ENCODE assay signal across 8 cellular contexts in the genomic region with DNA sequence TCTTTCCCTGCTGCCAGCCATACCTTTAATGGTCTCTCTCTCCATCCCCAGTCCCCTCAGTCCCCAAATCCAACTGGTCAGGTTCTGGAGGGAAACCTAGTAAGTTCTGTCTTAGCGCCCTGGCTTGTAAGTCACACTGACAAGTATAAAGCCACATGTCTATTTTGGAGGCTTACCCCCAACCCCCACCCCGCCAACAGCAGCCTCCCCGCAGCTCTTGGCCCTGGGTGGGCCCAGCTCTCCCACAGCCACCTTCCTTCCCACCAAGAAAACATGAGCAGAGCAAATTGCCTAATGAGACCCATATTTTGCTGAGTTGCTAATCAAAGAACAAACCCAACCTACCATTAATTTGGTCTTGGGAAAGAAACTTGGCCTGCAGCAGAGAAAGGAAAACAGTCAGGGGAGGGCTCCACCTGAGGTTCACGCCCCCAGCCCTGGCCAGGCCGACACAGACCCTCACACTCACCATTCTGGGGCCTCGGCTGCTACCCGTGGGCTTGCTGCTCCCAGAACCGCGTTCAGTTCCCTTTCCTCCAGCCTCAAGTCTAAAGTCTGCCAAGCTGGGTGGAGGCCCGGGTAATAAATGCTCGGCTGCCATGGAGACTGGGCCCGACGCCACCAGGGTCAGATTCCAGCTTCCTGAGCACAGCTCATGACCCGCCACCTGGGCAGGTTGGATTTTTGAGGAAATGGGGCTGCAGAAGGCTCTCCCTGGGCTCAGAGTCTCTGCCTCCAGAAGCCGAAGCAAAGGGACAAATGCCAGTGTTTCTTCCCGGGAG. TPM values are rescaled to one million over a fixed set of nuclear protein-coding genes. Genes with fewer than 3 reads are reported as not detected.
A peak's percentile ranks its signal among the peaks of the same experiment; 100 is the strongest.
DNase-seq lines count a peak whose midpoint lies in the region; ATAC-seq and TF ChIP-seq lines count a peak whose summit lies in the region.

A gene with protein sequence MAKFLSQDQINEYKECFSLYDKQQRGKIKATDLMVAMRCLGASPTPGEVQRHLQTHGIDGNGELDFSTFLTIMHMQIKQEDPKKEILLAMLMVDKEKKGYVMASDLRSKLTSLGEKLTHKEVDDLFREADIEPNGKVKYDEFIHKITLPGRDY (minus strand): TSS at position 557 of the 782 bp plus-strand sequence. CDS start 85 bp downstream, at position 472.

- H3K4me3 ChIP-seq in lower lobe of right lung, result peak within 1 kb of the TSS; percentile 37
- peak within 1 kb of the TSS; percentile 12 to 19 for H3K4me3 ChIP-seq in vagina

- TF ChIP-seq POLR2A in vagina (IDR thresholded peaks at IDR 0.05), result no peak

- ATAC-seq in lower lobe of right lung (peak; percentile 49 to 62), GM19351 (IDR thresholded peaks at IDR 0.05; ENCODE audit: unreplicated experiment) (no peak)

- H3K36me3 ChIP-seq in lower lobe of right lung (no peaks in the 10 kb centered on the region), vagina (no peaks in the 10 kb centered on the region)

- H3K27ac ChIP-seq in lower lobe of right lung (peak within 1 kb of the TSS; percentile 60), vagina (peak within 1 kb of the TSS; percentile 48)

- H3K4me1 ChIP-seq in lower lobe of right lung (peaks cover 36% of the 10 kb centered on the region), vagina (peaks cover 44% of the 10 kb centered on the region)

- DNase-seq in activated effector memory CD4-positive, alpha-beta T cell treated with anti-CD3 and anti-CD28 coated beads, Interleukin-2, amount 50 U/mL, for 16 hours, result peak; percentile 42
- no peak for DNase-seq in activated effector memory CD4-positive, alpha-beta T cell treated with Interleukin-2 at 50 U/mL for 16 hours
- peak; percentile 65 for DNase-seq in astrocyte of the hippocampus (ENCODE audit: low read depth, low spot score)
- DNase-seq in lower lobe of right lung, result peak; percentile 74
- DNase-seq in vagina (ENCODE audit: extremely low spot score in 2 of 2), result peak in 1 of 2 donors; percentile 88
- DNase-seq in NCI-H128 (lab: John Stamatoyannopoulos, UW; ENCODE audit: unreplicated experiment), result no peak
- DNase-seq in GOT3 (lab: John Stamatoyannopoulos, UW), result no peak

- intact Hi-C loops in lower lobe of right lung (cut with DNase I), result no loop called here
- intact Hi-C loops in vagina (cut with DNase I), result no loop called here

- H3K9me3 ChIP-seq in lower lobe of right lung (no peaks in the 10 kb centered on the region), vagina (no peaks in the 10 kb centered on the region)

- H3K27me3 ChIP-seq in lower lobe of right lung (ENCODE audit: low read depth) (no peaks in the 10 kb centered on the region), vagina (no peaks in the 10 kb centered on the region)

- TF ChIP-seq CTCF in lower lobe of right lung (IDR thresholded peaks at IDR 0.05) (no peak), vagina (IDR thresholded peaks at IDR 0.05) (no peak)

RNA-seq across cellular contexts. Expression of the gene that starts here (rescaled TPM):
- total RNA-seq in lower lobe of right lung, result 7.3 TPM
- 6.1 TPM for total RNA-seq in vagina

Comparison
In these comparisons a context has a peak if more than half of its experiments do, and no peak if none do; other contexts are left out.
1. DNase-seq: peak in activated effector memory CD4-positive, alpha-beta T cell treated with anti-CD3 and anti-CD28 coated beads, Interleukin-2, amount 50 U/mL, for 16 hours (single experiment), astrocyte of the hippocampus (single experiment) and lower lobe of right lung (single experiment); none in activated effector memory CD4-positive, alpha-beta T cell treated with Interleukin-2 at 50 U/mL for 16 hours (single experiment), NCI-H128 (single experiment) and GOT3 (single experiment).